ENCODE assay signal across 15 cellular contexts in the genomic region with DNA sequence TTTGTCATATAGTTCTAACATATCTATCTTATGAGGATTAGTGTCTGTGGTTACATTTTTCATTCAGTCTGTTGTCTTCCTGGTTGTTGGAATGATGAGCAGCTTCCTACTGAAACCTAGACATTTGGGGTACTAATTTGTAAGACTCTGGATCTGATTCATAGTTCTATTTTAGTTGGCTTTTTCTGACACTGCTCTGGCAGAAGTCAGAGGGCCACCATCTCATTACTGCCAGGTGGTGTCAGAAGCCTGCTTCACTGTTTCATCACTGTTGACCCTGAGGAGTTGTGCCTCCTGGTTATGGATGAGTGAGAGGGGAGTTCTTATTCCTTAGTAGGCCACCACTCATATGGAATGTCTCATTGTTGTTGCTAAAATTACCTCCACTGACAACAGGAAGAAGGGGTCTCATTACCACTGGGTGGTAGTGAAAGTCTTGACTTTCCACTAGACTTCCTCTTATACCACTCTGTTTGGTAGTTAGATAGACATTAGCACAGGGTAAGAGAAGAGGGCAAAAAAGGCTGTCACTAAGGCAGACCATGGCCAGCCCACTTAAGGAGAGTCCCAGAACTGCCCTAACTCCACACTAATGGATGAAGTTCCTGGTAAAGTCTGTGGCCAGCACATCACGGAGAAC.
DNase-seq lines count a peak whose midpoint lies in the region; ATAC-seq and TF ChIP-seq lines count a peak whose summit lies in the region.
"Had no signal": no experiment of that assay in that cellular context is flagged by ENCODE, and none has a peak within 500 bp of the region (broad histone marks: within the 10 kb centered on the region; RNA-seq: fewer than 3 reads in every experiment).

No MANE protein-coding gene starts in this region.

- H3K4me1 ChIP-seq in testis (no peaks in the 10 kb centered on the region), tibial nerve (no peaks in the 10 kb centered on the region)
- H3K4me1 ChIP-seq in CD8-positive, alpha-beta memory T cell (ENCODE audit: insufficient read depth, low read length): no peaks in the 10 kb centered on the region
- H3K4me1 ChIP-seq: uterus had no signal

- DNase-seq in NCI-H1694 (lab: John Stamatoyannopoulos, UW): no peak
- no peak for DNase-seq in testis
- DNase-seq in tibial nerve (ENCODE audit: low spot score in 2 of 2): no peak
- DNase-seq in CD8-positive, alpha-beta memory T cell: no peak
- DNase-seq: activated CD8-positive, alpha-beta memory T cell treated with anti-CD3 and anti-CD28 coated beads, Interleukin-2, amount 10 ng/mL, durations not matched to agents 7 days and 5 days; anterior cingulate cortex; effector CD4-positive, alpha-beta T cell; left cardiac atrium; T1000; uterus had no signal

- no peak for TF ChIP-seq EP300 in tibial nerve (IDR thresholded peaks at IDR 0.05)

- POLR2A ChIA-PET in CD8-positive, alpha-beta memory T cell (lab: Charles Lee): no interaction called here

- H3K4me3 Mint-ChIP-seq in CD8-positive, alpha-beta memory T cell: no peak overlapping the region
- H3K4me3 Mint-ChIP-seq: activated CD8-positive, alpha-beta memory T cell treated with anti-CD3 and anti-CD28 coated beads, Interleukin-2, amount 10 ng/mL, durations not matched to agents 7 days and 5 days; natural killer cell treated with Interleukin-12 subunit alpha and Interleukin-12 subunit beta and Interleukin-15 and Interleukin-18, amount 100 ng/mL, for 72 hours had no signal

- CTCF ChIA-PET in CD8-positive, alpha-beta memory T cell (lab: Charles Lee): no interaction called here

- intact Hi-C loops in testis (cut with DNase I; ENCODE audit: low total_unique reads): no loop called here

- TF ChIP-seq CTCF in testis (IDR thresholded peaks at IDR 0.05): no peak
- TF ChIP-seq CTCF in tibial nerve (IDR thresholded peaks at IDR 0.05): no peak

- no peaks in the 10 kb centered on the region for H3K9me3 ChIP-seq in testis
- peaks cover 0 to 29% (median 0%) of the 10 kb centered on the region in 4 donors for H3K9me3 ChIP-seq in tibial nerve
- H3K9me3 ChIP-seq in CD8-positive, alpha-beta memory T cell (ENCODE audit: low read length): no peaks in the 10 kb centered on the region
- H3K9me3 ChIP-seq: uterus had no signal

- H3K4me3 ChIP-seq in testis (no peak overlapping the region), tibial nerve (no peak overlapping the region)
- no peak overlapping the region for H3K4me3 ChIP-seq in CD8-positive, alpha-beta memory T cell (ENCODE audit: low read length)
- H3K4me3 ChIP-seq: uterus had no signal

- H3K36me3 Mint-ChIP-seq in CD8-positive, alpha-beta memory T cell: no peaks in the 10 kb centered on the region
- H3K36me3 Mint-ChIP-seq: activated CD8-positive, alpha-beta memory T cell treated with anti-CD3 and anti-CD28 coated beads, Interleukin-2, amount 10 ng/mL, durations not matched to agents 7 days and 5 days had no signal

- no peaks in the 10 kb centered on the region for H3K27me3 Mint-ChIP-seq in CD8-positive, alpha-beta memory T cell
- H3K27me3 Mint-ChIP-seq: activated CD8-positive, alpha-beta memory T cell treated with anti-CD3 and anti-CD28 coated beads, Interleukin-2, amount 10 ng/mL, durations not matched to agents 7 days and 5 days; natural killer cell treated with Interleukin-12 subunit alpha and Interleukin-12 subunit beta and Interleukin-15 and Interleukin-18, amount 100 ng/mL, for 72 hours had no signal

- H3K27ac Mint-ChIP-seq in CD8-positive, alpha-beta memory T cell: no peak overlapping the region
- H3K27ac Mint-ChIP-seq: activated CD8-positive, alpha-beta memory T cell treated with anti-CD3 and anti-CD28 coated beads, Interleukin-2, amount 10 ng/mL, durations not matched to agents 7 days and 5 days; natural killer cell treated with Interleukin-12 subunit alpha and Interleukin-12 subunit beta and Interleukin-15 and Interleukin-18, amount 100 ng/mL, for 72 hours had no signal

- no peaks in the 10 kb centered on the region for H3K4me1 Mint-ChIP-seq in CD8-positive, alpha-beta memory T cell
- H3K4me1 Mint-ChIP-seq: activated CD8-positive, alpha-beta memory T cell treated with anti-CD3 and anti-CD28 coated beads, Interleukin-2, amount 10 ng/mL, durations not matched to agents 7 days and 5 days had no signal

- peaks cover 8 to 25% (median 14%) of the 10 kb centered on the region in 5 donors for H3K9me3 Mint-ChIP-seq in CD8-positive, alpha-beta memory T cell

- ATAC-seq in GM19035 (IDR thresholded peaks at IDR 0.05; ENCODE audit: unreplicated experiment): peak; percentile 65
- ATAC-seq in GM21786 (IDR thresholded peaks at IDR 0.05; ENCODE audit: unreplicated experiment): peak; percentile 71
- peak; percentile 71 for ATAC-seq in HG03108 (IDR thresholded peaks at IDR 0.05; ENCODE audit: unreplicated experiment)
- ATAC-seq: activated CD8-positive, alpha-beta memory T cell treated with anti-CD3 and anti-CD28 coated beads, Interleukin-2, amount 10 ng/mL, durations not matched to agents 7 days and 5 days; left cardiac atrium; Panc1 had no signal

- 79 to 86% methylated on average over 1 of the region's 1 CpG for WGBS in testis, 2 donors
- 84 to 96% methylated on average over 1 of the region's 1 CpG for WGBS in tibial nerve, 2 donors

- H3K36me3 ChIP-seq in testis (ENCODE audit: low read depth, missing control alignments) (no peaks in the 10 kb centered on the region), tibial nerve (no peaks in the 10 kb centered on the region)
- no peaks in the 10 kb centered on the region for H3K36me3 ChIP-seq in CD8-positive, alpha-beta memory T cell (ENCODE audit: insufficient read depth, low read length)
- H3K36me3 ChIP-seq: uterus had no signal

- no peak overlapping the region for H3K27ac ChIP-seq in testis
- no peak overlapping the region for H3K27ac ChIP-seq in tibial nerve
- no peak overlapping the region for H3K27ac ChIP-seq in CD8-positive, alpha-beta memory T cell (ENCODE audit: low read depth, low read length)
- H3K27ac ChIP-seq: uterus had no signal

- H3K27me3 ChIP-seq in testis (no peaks in the 10 kb centered on the region), tibial nerve (no peaks in the 10 kb centered on the region)
- H3K27me3 ChIP-seq in CD8-positive, alpha-beta memory T cell (ENCODE audit: insufficient read depth, low read length, poor library complexity, severe bottlenecking): no peaks in the 10 kb centered on the region
- H3K27me3 ChIP-seq: uterus had no signal

- TF ChIP-seq POLR2A in testis (IDR thresholded peaks at IDR 0.05): no peak
- no peak for TF ChIP-seq POLR2A in tibial nerve (IDR thresholded peaks at IDR 0.05)
